ENCODE assay signal across 21 cellular contexts in genomic region chr20:24752612-24753011, GRCh38.
DNase-seq lines count a peak whose midpoint lies in the region; ATAC-seq and TF ChIP-seq lines count a peak whose summit lies in the region.
"Had no signal": no experiment of that assay in that cellular context is flagged by ENCODE, and none has a peak within 500 bp of the region (broad histone marks: within the 10 kb centered on the region; RNA-seq: fewer than 3 reads in every experiment).

No MANE protein-coding gene starts in this region.

- TF ChIP-seq CTCF in right atrium auricular region (IDR thresholded peaks at IDR 0.05) (no peak), osteocyte (IDR thresholded peaks at IDR 0.05) (no peak)

- no peak overlapping the region for H3K27ac ChIP-seq in right atrium auricular region
- H3K27ac ChIP-seq: A549, KMS-11, PC-9 had no signal

- DNase-seq in right atrium auricular region (ENCODE audit: low spot score) (peak; percentile 54), left cardiac atrium (no peak), ecto neural progenitor cell (ENCODE audit: low spot score) (peak; percentile 29), osteocyte (ENCODE audit: extremely low spot score, unreplicated experiment) (peak; percentile 79), activated T-cell treated with anti-CD3 and anti-CD28 coated beads for 4 hours (no peak), SHP77 (lab: John Stamatoyannopoulos, UW) (no peak)
- DNase-seq: CD4-positive, CD25-positive, alpha-beta regulatory T cell; DMS79; IMR-90; NCI-H1105; NCI-H2029 treated with DMSO at 0.1 percent for 48 hours; NCI-H226; NCI-H510A treated with DMSO at 0.1 percent for 48 hours; NCI-H748 treated with DMSO at 0.1 percent for 48 hours; PC-9; RPMI8226; SHP77 treated with DMSO at 0.1 percent for 48 hours had no signal

- no peaks in the 10 kb centered on the region for H3K36me3 Mint-ChIP-seq in osteocyte (ENCODE audit: unreplicated experiment)
- H3K36me3 Mint-ChIP-seq: CD4-positive, CD25-positive, alpha-beta regulatory T cell had no signal

- no peak overlapping the region for H3K27ac Mint-ChIP-seq in osteocyte (ENCODE audit: unreplicated experiment)
- H3K27ac Mint-ChIP-seq: B cell; CD4-positive, CD25-positive, alpha-beta regulatory T cell had no signal

- H3K9me3 ChIP-seq in right atrium auricular region, result no peaks in the 10 kb centered on the region
- H3K9me3 ChIP-seq: A549 had no signal

- intact Hi-C loops in left cardiac atrium (cut with DNase I), result no loop called here

- no peak overlapping the region for H3K4me3 Mint-ChIP-seq in osteocyte (ENCODE audit: unreplicated experiment)
- H3K4me3 Mint-ChIP-seq: B cell; CD4-positive, CD25-positive, alpha-beta regulatory T cell had no signal

- no peaks in the 10 kb centered on the region for H3K4me1 ChIP-seq in right atrium auricular region

- H3K36me3 ChIP-seq in right atrium auricular region, result no peaks in the 10 kb centered on the region

- H3K27me3 ChIP-seq in right atrium auricular region, result no peaks in the 10 kb centered on the region

- peaks cover 10% of the 10 kb centered on the region for H3K4me1 Mint-ChIP-seq in osteocyte (ENCODE audit: unreplicated experiment)
- H3K4me1 Mint-ChIP-seq: B cell; CD4-positive, CD25-positive, alpha-beta regulatory T cell had no signal

- peaks cover 3% of the 10 kb centered on the region for H3K9me3 Mint-ChIP-seq in osteocyte (ENCODE audit: unreplicated experiment)

- ATAC-seq in left cardiac atrium (no peak), HG03280 (IDR thresholded peaks at IDR 0.05; ENCODE audit: unreplicated experiment) (no peak)
- ATAC-seq: A549 had no signal

- no peak overlapping the region for H3K4me3 ChIP-seq in right atrium auricular region
- H3K4me3 ChIP-seq: A549, PC-9 had no signal

- peaks cover 19% of the 10 kb centered on the region for H3K27me3 Mint-ChIP-seq in osteocyte (ENCODE audit: unreplicated experiment)
- H3K27me3 Mint-ChIP-seq: CD4-positive, CD25-positive, alpha-beta regulatory T cell had no signal

Comparison
In these comparisons a context has a peak if more than half of its experiments do, and no peak if none do; other contexts are left out.
1. DNase-seq: peak in right atrium auricular region (single experiment), ecto neural progenitor cell (single experiment) and osteocyte (single experiment); none in left cardiac atrium (single experiment), activated T-cell treated with anti-CD3 and anti-CD28 coated beads for 4 hours (single experiment) and SHP77 (0 of 2).